Comparison of ENCODE assay signal across 18 cellular contexts in the genomic region with DNA sequence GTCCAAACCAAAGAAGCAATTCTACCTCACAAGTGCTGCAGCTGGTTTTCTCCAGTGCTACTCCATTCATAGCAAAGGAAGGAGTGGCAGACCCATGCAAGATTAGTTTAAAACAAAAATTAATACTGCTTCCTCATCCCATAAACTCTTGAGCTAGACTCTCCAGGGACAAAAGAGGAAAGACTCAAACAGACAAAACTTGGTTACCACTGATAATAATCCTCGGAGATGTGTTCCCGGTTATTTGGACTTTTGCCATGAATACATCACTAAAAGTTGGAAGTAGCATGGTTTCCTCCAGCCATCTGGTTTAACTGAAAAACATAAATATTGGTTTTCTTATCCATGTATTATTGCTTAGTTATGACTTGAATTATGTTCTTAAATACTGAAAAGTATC.
"Had no signal": no experiment of that assay in that cellular context is flagged by ENCODE, and none has a peak within 500 bp of the region (broad histone marks: within the 10 kb centered on the region; RNA-seq: fewer than 3 reads in every experiment).

No MANE protein-coding gene starts in this region.

- ATAC-seq: activated CD4-positive, CD25-positive, alpha-beta regulatory T cell treated with anti-CD3 and anti-CD28 coated beads, Interleukin-2, amount 50 U/mL, for 24 hours; body of pancreas; esophagus mucosa; left ventricle myocardium superior; natural killer cell treated with Interleukin-12 subunit alpha and Interleukin-12 subunit beta and Interleukin-15 and Interleukin-18, amount 100 ng/mL, for 72 hours; right cardiac atrium; stimulated activated naive CD8-positive, alpha-beta T cell treated with anti-CD3 and anti-CD28 coated beads, Interleukin-15, amount 100 ng/mL, for 72 hours had no signal

- DNase-seq: activated naive CD8-positive, alpha-beta T cell treated with anti-CD3 and anti-CD28 coated beads for 36 hours; amygdala; body of pancreas; central memory CD4-positive, alpha-beta T cell; head of caudate nucleus; kidney glomerular epithelial cell; left ventricle myocardium superior; occipital lobe; right cardiac atrium; small intestine; stimulated activated naive CD8-positive, alpha-beta T cell treated with anti-CD3 and anti-CD28 coated beads, Interleukin-15, amount 100 ng/mL, for 72 hours had no signal

- H3K4me1 ChIP-seq: body of pancreas, prostate gland had no signal

- H3K27ac ChIP-seq: body of pancreas, coronary artery, prostate gland had no signal

- H3K9me3 Mint-ChIP-seq: activated naive CD8-positive, alpha-beta T cell treated with anti-CD3 and anti-CD28 coated beads for 36 hours; activated T-helper 1 cell treated with anti-CD3 and anti-CD28 coated beads, Interleukin-12 subunit alpha, Interleukin-12 subunit beta, Interleukin-2, Interleukin-4 antibody, amounts not matched to agents 30 ng/mL and 10 ng/mL and 1 ng/mL, durations not matched to agents 14 hours and 24 hours and 36 hours; stimulated activated naive CD8-positive, alpha-beta T cell treated with anti-CD3 and anti-CD28 coated beads, Interleukin-15, amount 100 ng/mL, for 72 hours; type B pancreatic cell had no signal

- H3K27me3 ChIP-seq: body of pancreas had no signal

- H3K36me3 ChIP-seq: prostate gland had no signal

- H3K4me3 ChIP-seq: body of pancreas, coronary artery, prostate gland had no signal

- H3K9me3 ChIP-seq: body of pancreas, prostate gland had no signal

- H3K27me3 Mint-ChIP-seq: activated naive CD8-positive, alpha-beta T cell treated with anti-CD3 and anti-CD28 coated beads for 36 hours; natural killer cell treated with Interleukin-12 subunit alpha and Interleukin-12 subunit beta and Interleukin-15 and Interleukin-18, amount 100 ng/mL, for 72 hours; stimulated activated naive CD8-positive, alpha-beta T cell treated with anti-CD3 and anti-CD28 coated beads, Interleukin-15, amount 100 ng/mL, for 72 hours; type B pancreatic cell had no signal

- H3K27ac Mint-ChIP-seq: activated naive CD8-positive, alpha-beta T cell treated with anti-CD3 and anti-CD28 coated beads for 36 hours; activated T-helper 1 cell treated with anti-CD3 and anti-CD28 coated beads, Interleukin-12 subunit alpha, Interleukin-12 subunit beta, Interleukin-2, Interleukin-4 antibody, amounts not matched to agents 30 ng/mL and 10 ng/mL and 1 ng/mL, durations not matched to agents 14 hours and 24 hours and 36 hours; natural killer cell treated with Interleukin-12 subunit alpha and Interleukin-12 subunit beta and Interleukin-15 and Interleukin-18, amount 100 ng/mL, for 72 hours; stimulated activated naive CD8-positive, alpha-beta T cell treated with anti-CD3 and anti-CD28 coated beads, Interleukin-15, amount 100 ng/mL, for 72 hours; type B pancreatic cell had no signal

- H3K4me1 Mint-ChIP-seq: activated naive CD8-positive, alpha-beta T cell treated with anti-CD3 and anti-CD28 coated beads for 36 hours; stimulated activated naive CD8-positive, alpha-beta T cell treated with anti-CD3 and anti-CD28 coated beads, Interleukin-15, amount 100 ng/mL, for 72 hours had no signal

- H3K4me3 Mint-ChIP-seq: activated naive CD8-positive, alpha-beta T cell treated with anti-CD3 and anti-CD28 coated beads for 36 hours; activated T-helper 1 cell treated with anti-CD3 and anti-CD28 coated beads, Interleukin-12 subunit alpha, Interleukin-12 subunit beta, Interleukin-2, Interleukin-4 antibody, amounts not matched to agents 30 ng/mL and 10 ng/mL and 1 ng/mL, durations not matched to agents 14 hours and 24 hours and 36 hours; natural killer cell treated with Interleukin-12 subunit alpha and Interleukin-12 subunit beta and Interleukin-15 and Interleukin-18, amount 100 ng/mL, for 72 hours; stimulated activated naive CD8-positive, alpha-beta T cell treated with anti-CD3 and anti-CD28 coated beads, Interleukin-15, amount 100 ng/mL, for 72 hours; type B pancreatic cell had no signal

- H3K36me3 Mint-ChIP-seq: activated naive CD8-positive, alpha-beta T cell treated with anti-CD3 and anti-CD28 coated beads for 36 hours; type B pancreatic cell had no signal
